Comparison of ENCODE assay signal across 11 cellular contexts in genomic region chr7:17339952-17340351, GRCh38.
"Had no signal": no experiment of that assay in that cellular context is flagged by ENCODE, and none has a peak within 500 bp of the region (broad histone marks: within the 10 kb centered on the region; RNA-seq: fewer than 3 reads in every experiment).

No MANE protein-coding gene starts in this region.

- H3K27ac ChIP-seq: epithelial cell of prostate, ovary, SK-N-MC had no signal

- H3K9me3 Mint-ChIP-seq: stimulated activated naive B cell treated with anti-CD40 and anti-IgM and Interleukin-4, amounts not matched to agents 10 μg/mL and 1 μg/mL and 100 μg/mL, for 72 hours had no signal

- H3K4me3 ChIP-seq: gastroesophageal sphincter, ovary, SK-N-MC had no signal

- H3K27me3 Mint-ChIP-seq: stimulated activated naive B cell treated with anti-CD40 and anti-IgM and Interleukin-4, amounts not matched to agents 10 μg/mL and 1 μg/mL and 100 μg/mL, for 72 hours had no signal

- H3K27me3 ChIP-seq: gastroesophageal sphincter, ovary had no signal

- H3K9me3 ChIP-seq: gastroesophageal sphincter, ovary had no signal

- ATAC-seq: stimulated activated naive B cell treated with anti-CD40 and anti-IgM and Interleukin-4, amounts not matched to agents 10 μg/mL and 1 μg/mL and 100 μg/mL, for 72 hours had no signal

- H3K36me3 ChIP-seq: ovary had no signal

- H3K4me3 Mint-ChIP-seq: activated T-helper 1 cell treated with anti-CD3 and anti-CD28 coated beads, Interleukin-12 subunit alpha, Interleukin-12 subunit beta, Interleukin-2, Interleukin-4 antibody, amounts not matched to agents 30 ng/mL and 10 ng/mL and 1 ng/mL, durations not matched to agents 14 hours and 24 hours and 36 hours; stimulated activated naive B cell treated with anti-CD40 and anti-IgM and Interleukin-4, amounts not matched to agents 10 μg/mL and 1 μg/mL and 100 μg/mL, for 72 hours had no signal

- H3K27ac Mint-ChIP-seq: activated T-helper 1 cell treated with anti-CD3 and anti-CD28 coated beads, Interleukin-12 subunit alpha, Interleukin-12 subunit beta, Interleukin-2, Interleukin-4 antibody, amounts not matched to agents 30 ng/mL and 10 ng/mL and 1 ng/mL, durations not matched to agents 14 hours and 24 hours and 36 hours; stimulated activated naive B cell treated with anti-CD40 and anti-IgM and Interleukin-4, amounts not matched to agents 10 μg/mL and 1 μg/mL and 100 μg/mL, for 72 hours had no signal

- DNase-seq: activated CD4-positive, CD25-positive, alpha-beta regulatory T cell treated with anti-CD3 and anti-CD28 coated beads, Interleukin-2, amount 50 U/mL, for 72 hours; islet precursor cell; mesenchymal stem cell; ovary; stimulated activated naive B cell treated with anti-CD40 and anti-IgM and Interleukin-4, amounts not matched to agents 10 μg/mL and 1 μg/mL and 100 μg/mL, for 72 hours; T-helper 9 cell; trophoblast cell had no signal
